ENCODE assay signal across 17 cellular contexts in the genomic region with DNA sequence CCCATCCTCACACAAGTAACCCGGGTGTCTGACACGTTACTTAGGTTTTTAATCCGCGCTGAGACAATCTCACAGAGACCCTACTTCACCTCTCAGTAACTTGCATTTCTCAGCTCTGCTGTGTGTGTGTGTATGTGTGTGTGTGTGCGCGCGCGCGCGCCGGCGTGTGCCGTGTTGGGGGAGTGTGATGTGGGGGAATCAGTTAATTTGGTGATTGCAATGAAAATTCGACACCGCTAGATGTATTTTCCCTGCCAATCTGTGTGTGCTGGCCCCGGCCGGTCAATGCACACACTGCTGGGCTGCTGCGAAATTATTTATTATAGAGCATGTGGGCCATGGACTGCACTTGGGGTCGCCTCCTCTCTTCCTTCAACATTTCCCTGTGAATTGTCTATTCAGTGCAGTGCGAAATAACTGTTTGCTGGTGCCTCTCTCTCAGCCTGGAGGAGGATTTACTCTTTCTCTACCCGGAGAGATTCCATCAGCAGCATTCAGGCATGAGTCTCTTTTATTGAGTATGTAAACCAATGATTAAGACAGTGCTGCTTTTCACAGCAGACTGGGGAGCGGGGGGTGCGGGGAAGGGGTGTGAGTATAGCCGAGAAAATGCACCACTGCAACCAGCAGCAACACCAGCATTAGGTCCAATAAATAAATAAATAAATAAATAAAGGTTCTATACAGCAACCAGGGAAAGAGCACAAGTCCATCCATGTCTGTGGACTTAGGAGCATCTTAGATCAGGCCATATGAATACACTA. TPM values are rescaled to one million over a fixed set of nuclear protein-coding genes. Genes with fewer than 3 reads are reported as not detected.
DNase-seq lines count a peak whose midpoint lies in the region; ATAC-seq and TF ChIP-seq lines count a peak whose summit lies in the region.
"Had no signal": no experiment of that assay in that cellular context is flagged by ENCODE, and none has a peak within 500 bp of the region (broad histone marks: within the 10 kb centered on the region; RNA-seq: fewer than 3 reads in every experiment).

No MANE protein-coding gene starts in this region.

- peaks cover 56% of the 10 kb centered on the region for H3K27me3 Mint-ChIP-seq in activated T-cell treated with anti-CD3 and anti-CD28 coated beads, Interleukin-2, amount 50 U/mL, for 24 hours
- H3K27me3 Mint-ChIP-seq in natural killer cell treated with Interleukin-12 subunit alpha and Interleukin-12 subunit beta and Interleukin-15 and Interleukin-18, amount 100 ng/mL, for 72 hours = peaks cover 19 to 23% of the 10 kb centered on the region in 2 donors

- H3K4me1 ChIP-seq in HAP-1 = peaks cover 40% of the 10 kb centered on the region
- peaks cover 5% of the 10 kb centered on the region for H3K4me1 ChIP-seq in prostate gland (replicated peaks)

- in situ Hi-C loops in HAP-1 (cut with MboI; ENCODE audit: low sequenced_read_pairs) (loop anchor here (25.0 kb wide), 1 partner anchor 601 kb away; no protein-coding TSS in a partner anchor), astrocyte of the cerebellum (cut with HindIII; ENCODE audit: low sequenced_read_pairs) (no loop called here)

- H3K36me3 Mint-ChIP-seq in activated T-cell treated with anti-CD3 and anti-CD28 coated beads, Interleukin-2, amount 50 U/mL, for 24 hours (ENCODE audit: low read depth) = no peaks in the 10 kb centered on the region
- H3K36me3 Mint-ChIP-seq in natural killer cell treated with Interleukin-12 subunit alpha and Interleukin-12 subunit beta and Interleukin-15 and Interleukin-18, amount 100 ng/mL, for 72 hours = peaks cover 18% of the 10 kb centered on the region

- peak in 1 of 2 experiments; percentile 53 for DNase-seq in HAP-1 (ENCODE audit: low spot score in 2 of 2)
- DNase-seq in astrocyte of the cerebellum (ENCODE audit: low read depth) = no peak
- peak; percentile 87 for DNase-seq in retina
- no peak for DNase-seq in activated T-cell treated with anti-CD3 and anti-CD28 coated beads, Interleukin-2, amount 50 U/mL, for 24 hours
- DNase-seq in natural killer cell treated with Interleukin-12 subunit alpha and Interleukin-12 subunit beta and Interleukin-15 and Interleukin-18, amount 100 ng/mL, for 72 hours (ENCODE audit: low spot score) = no peak
- DNase-seq in prostate gland (ENCODE audit: low spot score) = no peak
- DNase-seq: activated CD8-positive, alpha-beta T cell treated with anti-CD3 and anti-CD28 coated beads for 36 hours; activated gamma-delta T cell treated with Interleukin-2 at 50 U/mL for 16 hours; DND-41; GM23248; NCI-H1694 treated with DMSO at 0.1 percent for 48 hours; NK-92 treated with Interleukin-12 subunit alpha and Interleukin-12 subunit beta, amount 100 ng/mL, for 24 hours; right lobe of liver had no signal

- H3K27ac Mint-ChIP-seq in activated T-cell treated with anti-CD3 and anti-CD28 coated beads, Interleukin-2, amount 50 U/mL, for 24 hours = no peak overlapping the region
- H3K27ac Mint-ChIP-seq in natural killer cell treated with Interleukin-12 subunit alpha and Interleukin-12 subunit beta and Interleukin-15 and Interleukin-18, amount 100 ng/mL, for 72 hours = no peak overlapping the region
- H3K27ac Mint-ChIP-seq: activated CD8-positive, alpha-beta T cell treated with anti-CD3 and anti-CD28 coated beads for 36 hours; stimulated activated naive CD8-positive, alpha-beta T cell treated with anti-CD3 and anti-CD28 coated beads, Interleukin-15, Interleukin-2, amounts not matched to agents 100 ng/mL and 50 ng/mL, for 24 hours had no signal

- peaks cover 19% of the 10 kb centered on the region for H3K4me1 Mint-ChIP-seq in activated T-cell treated with anti-CD3 and anti-CD28 coated beads, Interleukin-2, amount 50 U/mL, for 24 hours (ENCODE audit: low read depth)
- H3K4me1 Mint-ChIP-seq in natural killer cell treated with Interleukin-12 subunit alpha and Interleukin-12 subunit beta and Interleukin-15 and Interleukin-18, amount 100 ng/mL, for 72 hours (ENCODE audit: low read depth in 2 of 2) = peaks cover 0 to 4% of the 10 kb centered on the region in 2 donors

- 5% methylated on average over 24 of the region's 24 CpGs for WGBS in prostate gland

- H3K27me3 ChIP-seq in HAP-1 (ENCODE audit: low read depth) = no peaks in the 10 kb centered on the region
- H3K27me3 ChIP-seq in prostate gland (replicated peaks; ENCODE audit: insufficient read depth) = peaks cover 9% of the 10 kb centered on the region

- intact Hi-C loops in prostate gland (cut with DNase I) = no loop called here

- H3K4me3 Mint-ChIP-seq in activated T-cell treated with anti-CD3 and anti-CD28 coated beads, Interleukin-2, amount 50 U/mL, for 24 hours = no peak overlapping the region
- H3K4me3 Mint-ChIP-seq in natural killer cell treated with Interleukin-12 subunit alpha and Interleukin-12 subunit beta and Interleukin-15 and Interleukin-18, amount 100 ng/mL, for 72 hours = no peak overlapping the region
- H3K4me3 Mint-ChIP-seq: activated CD8-positive, alpha-beta T cell treated with anti-CD3 and anti-CD28 coated beads for 36 hours; stimulated activated naive CD8-positive, alpha-beta T cell treated with anti-CD3 and anti-CD28 coated beads, Interleukin-15, Interleukin-2, amounts not matched to agents 100 ng/mL and 50 ng/mL, for 24 hours had no signal

- H3K9me3 ChIP-seq in HAP-1 = no peaks in the 10 kb centered on the region
- no peaks in the 10 kb centered on the region for H3K9me3 ChIP-seq in iPS-18c (ENCODE audit: control insufficient read depth, insufficient read depth, low read length)
- no peaks in the 10 kb centered on the region for H3K9me3 ChIP-seq in prostate gland
- H3K9me3 ChIP-seq: right lobe of liver had no signal

- TF ChIP-seq CTCF in astrocyte of the cerebellum (IDR thresholded peaks at IDR 0.05; ENCODE audit: low read depth, low read length, missing control alignments) (no peak), prostate gland (IDR thresholded peaks at IDR 0.05) (no peak)

- TF ChIP-seq POLR2A in prostate gland (IDR thresholded peaks at IDR 0.05) = no peak

- ATAC-seq in GM21619 (IDR thresholded peaks at IDR 0.05; ENCODE audit: unreplicated experiment) = no peak
- no peak for ATAC-seq in natural killer cell treated with Interleukin-12 subunit alpha and Interleukin-12 subunit beta and Interleukin-15 and Interleukin-18, amount 100 ng/mL, for 72 hours
- ATAC-seq: activated CD8-positive, alpha-beta T cell treated with anti-CD3 and anti-CD28 coated beads for 36 hours; right lobe of liver had no signal

- H3K27ac ChIP-seq in prostate gland = no peak overlapping the region
- H3K27ac ChIP-seq: epithelial cell of prostate, GM23248, right lobe of liver had no signal

- H3K4me3 ChIP-seq in HAP-1 (peak overlapping the region; percentile 83), astrocyte of the cerebellum (ENCODE audit: low read depth, low read length) (peak overlapping the region; percentile 16), iPS-18c (ENCODE audit: insufficient read depth, low read depth, low read length) (peak overlapping the region; percentile 90), prostate gland (no peak overlapping the region)
- H3K4me3 ChIP-seq: GM23248, right lobe of liver had no signal

- H3K36me3 ChIP-seq in HAP-1 (replicated peaks) (no peaks in the 10 kb centered on the region), prostate gland (no peaks in the 10 kb centered on the region)
- H3K36me3 ChIP-seq: right lobe of liver had no signal

- peaks cover 6% of the 10 kb centered on the region for H3K9me3 Mint-ChIP-seq in activated T-cell treated with anti-CD3 and anti-CD28 coated beads, Interleukin-2, amount 50 U/mL, for 24 hours
- peaks cover 10% of the 10 kb centered on the region for H3K9me3 Mint-ChIP-seq in natural killer cell treated with Interleukin-12 subunit alpha and Interleukin-12 subunit beta and Interleukin-15 and Interleukin-18, amount 100 ng/mL, for 72 hours
- H3K9me3 Mint-ChIP-seq: activated CD8-positive, alpha-beta T cell treated with anti-CD3 and anti-CD28 coated beads for 36 hours had no signal

RNA-seq across cellular contexts. Expression of a gene that starts 2.9 kb away (rescaled TPM):
- not detected for total RNA-seq in natural killer cell treated with Interleukin-12 subunit alpha and Interleukin-12 subunit beta and Interleukin-15 and Interleukin-18, amount 100 ng/mL, for 72 hours
- total RNA-seq in prostate gland = 10 to 100 TPM in 1 of 2 donors, under 1 TPM in 1; 0.27 to 11.7 TPM
- total RNA-seq: GM23248 had no signal

Comparison
In these comparisons a context has a peak if more than half of its experiments do, and no peak if none do; other contexts are left out.
1. H3K4me3 ChIP-seq: peak in HAP-1 (single experiment), astrocyte of the cerebellum (single experiment) and iPS-18c (single experiment); none in prostate gland (0 of 2).